11 cellular contexts compared by ENCODE assay signal in the genomic region with DNA sequence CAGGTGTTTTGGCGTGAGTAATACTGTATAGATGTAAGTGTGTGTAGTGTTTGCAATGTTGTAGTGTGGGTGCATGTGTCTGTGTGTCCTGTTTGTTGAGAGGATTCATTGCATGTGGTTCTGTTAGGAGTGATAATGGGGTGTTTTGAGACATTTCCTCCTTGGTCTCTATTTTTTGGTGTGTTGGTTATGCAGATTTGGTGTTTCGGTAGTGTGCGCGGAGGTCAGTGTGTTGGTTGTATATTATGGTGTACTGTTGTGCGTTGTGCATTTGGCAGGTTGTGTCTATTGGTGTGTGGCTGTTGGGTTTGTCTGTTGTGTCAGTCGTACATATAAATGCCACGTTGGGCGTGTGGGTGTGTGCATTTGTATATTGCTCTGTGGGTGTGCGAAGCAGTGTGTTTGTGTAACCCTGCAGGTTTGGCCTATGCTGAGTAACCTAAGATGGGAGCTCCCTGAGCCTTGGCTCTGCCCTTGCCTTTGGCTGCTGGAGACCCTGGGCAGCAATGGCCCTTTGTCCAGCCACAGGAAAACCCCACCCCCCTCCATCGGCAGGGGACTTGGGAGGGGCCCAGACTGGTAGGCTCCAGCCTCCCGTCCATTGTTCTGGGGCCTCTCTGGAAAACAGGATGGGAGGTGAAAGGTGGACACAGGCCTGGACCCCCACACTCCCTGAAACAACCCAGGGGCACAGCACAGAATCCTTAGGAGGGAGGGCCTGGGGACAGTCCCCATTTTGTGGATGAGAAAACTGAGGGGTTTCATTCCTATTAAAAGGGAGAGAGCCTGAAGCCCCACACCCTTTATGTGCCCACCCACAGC. TPM values are rescaled to one million over a fixed set of nuclear protein-coding genes. Genes with fewer than 3 reads are reported as not detected.
A peak's percentile ranks its signal among the peaks of the same experiment; 100 is the strongest.
DNase-seq lines count a peak whose midpoint lies in the region; ATAC-seq and TF ChIP-seq lines count a peak whose summit lies in the region.
"Had no signal": no experiment of that assay in that cellular context is flagged by ENCODE, and none has a peak within 500 bp of the region (broad histone marks: within the 10 kb centered on the region; RNA-seq: fewer than 3 reads in every experiment).

No MANE protein-coding gene starts in this region.

- intact Hi-C loops in colonic mucosa (cut with DNase I) (no loop called here), left lung (cut with DNase I) (no loop called here)

- H3K27ac ChIP-seq in colonic mucosa, result peak overlapping the region; percentile 76
- H3K27ac ChIP-seq in left lung, result peak overlapping the region; percentile 76 to 81
- peak overlapping the region; percentile 57 for H3K27ac ChIP-seq in suprapubic skin

- peak overlapping the region; percentile 44 to 60 for H3K9ac ChIP-seq in colonic mucosa (ENCODE audit: low read depth in 2 of 2, low read length in 2 of 2)

- H3K36me3 ChIP-seq in colonic mucosa (no peaks in the 10 kb centered on the region), left lung (no peaks in the 10 kb centered on the region), suprapubic skin (no peaks in the 10 kb centered on the region)

- H3K4me1 ChIP-seq in colonic mucosa (peaks cover 16% of the 10 kb centered on the region), left lung (peaks cover 14 to 48% of the 10 kb centered on the region in 2 donors), suprapubic skin (peaks cover 31% of the 10 kb centered on the region)

- TF ChIP-seq EP300 in suprapubic skin (IDR thresholded peaks at IDR 0.05), result no peak

- TF ChIP-seq CTCF in colonic mucosa (IDR thresholded peaks at IDR 0.05) (no peak), left lung (IDR thresholded peaks at IDR 0.05) (no peak), suprapubic skin (IDR thresholded peaks at IDR 0.05) (no peak)

- TF ChIP-seq POLR2A in suprapubic skin (IDR thresholded peaks at IDR 0.05), result no peak

- no peak for ATAC-seq in left lung
- ATAC-seq in HG03342 (IDR thresholded peaks at IDR 0.05; ENCODE audit: unreplicated experiment), result no peak

- no peaks in the 10 kb centered on the region for H3K27me3 ChIP-seq in colonic mucosa
- H3K27me3 ChIP-seq in left lung, result no peaks in the 10 kb centered on the region
- no peaks in the 10 kb centered on the region for H3K27me3 ChIP-seq in suprapubic skin

- H3K9me3 ChIP-seq in colonic mucosa, result no peaks in the 10 kb centered on the region
- no peaks in the 10 kb centered on the region for H3K9me3 ChIP-seq in left lung
- no peaks in the 10 kb centered on the region for H3K9me3 ChIP-seq in suprapubic skin

- DNase-seq in NCI-H146 treated with DMSO at 0.1 percent for 48 hours (lab: John Stamatoyannopoulos, UW; ENCODE audit: unreplicated experiment) (peak; percentile 61), colonic mucosa (peak; percentile 57), left lung (no peak), suprapubic skin (ENCODE audit: low spot score in 2 of 2) (no peak), RPMI8226 (no peak), NCI-H2171 treated with DMSO at 0.1 percent for 48 hours (lab: John Stamatoyannopoulos, UW) (no peak), SKM-1 (lab: John Stamatoyannopoulos, UW; ENCODE audit: unreplicated experiment) (no peak)
- DNase-seq: NCI-H1694 treated with DMSO at 0.1 percent for 48 hours; stimulated activated CD4-positive, alpha-beta T cell treated with anti-CD3 and anti-CD28 coated beads, Interleukin-4, amount 100 ng/mL, for 24 hours; T-helper 1 cell had no signal

- H3K4me3 ChIP-seq in colonic mucosa (no peak overlapping the region), left lung (no peak overlapping the region), suprapubic skin (no peak overlapping the region)

- 72% methylated on average over 10 of the region's 11 CpGs for WGBS in suprapubic skin

RNA-seq across cellular contexts. Expression of a gene that starts 10.3 kb away (rescaled TPM):
- total RNA-seq in colonic mucosa (100 to 1,000 TPM; 134 to 179 TPM), left lung (100 to 1,000 TPM; 185 to 297 TPM), suprapubic skin (100 to 1,000 TPM; 335 to 766 (median 507) TPM)

RNA-seq across cellular contexts. Expression of a gene that starts 42.9 kb away (rescaled TPM):
- total RNA-seq in colonic mucosa, result under 1 TPM in 1 of 2 donors, not detected in 1; 0.52 TPM
- 10 to 100 TPM; 13.5 to 15.7 TPM for total RNA-seq in left lung
- total RNA-seq in suprapubic skin, result 1 to 10 TPM in 1 of 4 donors, not detected in 3; 2.7 TPM

Comparison
In these comparisons a context has a peak if more than half of its experiments do, and no peak if none do; other contexts are left out.
1. DNase-seq: peak in NCI-H146 treated with DMSO at 0.1 percent for 48 hours (single experiment) and colonic mucosa (single experiment); none in left lung (0 of 2), suprapubic skin (0 of 2), RPMI8226 (single experiment), NCI-H2171 treated with DMSO at 0.1 percent for 48 hours (single experiment) and SKM-1 (single experiment).
2. Peak in every context shown above with its lines, with median percentiles within 50 percentile points of each other: H3K27ac ChIP-seq.